In genomic region chr2:235560345-235560744, GRCh38 we compare ENCODE assay signal across 33 cellular contexts.
A peak's percentile ranks its signal among the peaks of the same experiment; 100 is the strongest.
DNase-seq lines count a peak whose midpoint lies in the region; ATAC-seq, FAIRE-seq and TF ChIP-seq lines count a peak whose summit lies in the region.
"Had no signal": no experiment of that assay in that cellular context is flagged by ENCODE, and none has a peak within 500 bp of the region (broad histone marks: within the 10 kb centered on the region; RNA-seq: fewer than 3 reads in every experiment).

No MANE protein-coding gene starts in this region.

- POLR2A ChIA-PET in HepG2 (lab: Yijun Ruan, JAX): no interaction called here

- no peak overlapping the region for H3K9ac ChIP-seq in HepG2 (ENCODE audit: insufficient read depth, low read depth, low read length)
- H3K9ac ChIP-seq in mammary epithelial cell (ENCODE audit: insufficient read depth, low read length): no peak overlapping the region

- H3K9me2 ChIP-seq in hepatocyte (replicated peaks; ENCODE audit: insufficient read depth): no peaks in the 10 kb centered on the region

- H3K4me1 ChIP-seq in HepG2 (ENCODE audit: insufficient read depth, low read length) (peaks cover 40% of the 10 kb centered on the region), right lobe of liver (no peaks in the 10 kb centered on the region), hepatocyte (ENCODE audit: insufficient read depth) (no peaks in the 10 kb centered on the region), mammary epithelial cell (ENCODE audit: insufficient read depth, low read length) (no peaks in the 10 kb centered on the region)
- H3K4me1 ChIP-seq: suprapubic skin had no signal

- in situ Hi-C loops in HepG2 (cut with HindIII; ENCODE audit: extremely low pct_ligation_motif_present, low pct_unique_long_range_greater_than_20kb) (no loop called here), mammary epithelial cell (cut with MboI; ENCODE audit: low sequenced_read_pairs in 2 of 2) (no loop called here)

- dilution Hi-C loops in mammary epithelial cell (cut with HindIII; ENCODE audit: low sequenced_read_pairs): loop anchor here (10.0 kb wide), 1 partner anchor 416 kb away; no protein-coding TSS in a partner anchor

- H4K20me1 ChIP-seq in HepG2 (ENCODE audit: insufficient read depth, low read length) (peaks cover 51% of the 10 kb centered on the region), hepatocyte (ENCODE audit: insufficient read depth, poor library complexity, severe bottlenecking) (peaks cover 51% of the 10 kb centered on the region), mammary epithelial cell (ENCODE audit: insufficient read depth, low read length) (peaks cover 3% of the 10 kb centered on the region)

- no peak overlapping the region for H2AFZ ChIP-seq in HepG2 (ENCODE audit: low read length)
- no peak overlapping the region for H2AFZ ChIP-seq in hepatocyte
- no peak overlapping the region for H2AFZ ChIP-seq in mammary epithelial cell (ENCODE audit: low read depth, low read length)
- H2AFZ ChIP-seq: GM23338 had no signal

- no peak overlapping the region for H3K4me2 ChIP-seq in HepG2 (ENCODE audit: low read depth, low read length)
- H3K4me2 ChIP-seq in hepatocyte: no peak overlapping the region
- no peak overlapping the region for H3K4me2 ChIP-seq in mammary epithelial cell (ENCODE audit: insufficient read depth, low read depth, low read length)
- H3K4me2 ChIP-seq: GM23338 had no signal

- FAIRE-seq in HepG2 (lab: Jason Lieb, UNC): no peak
- FAIRE-seq: astrocyte, D721Med had no signal

- TF ChIP-seq POLR2A in HepG2 (IDR thresholded peaks at IDR 0.05; ENCODE audit: insufficient read depth in 1 of 2, low read depth in 2 of 2, low read length in 2 of 2) (no peak), right lobe of liver (IDR thresholded peaks at IDR 0.05) (no peak)

- no peak overlapping the region for H3K4me3 ChIP-seq in HepG2 (replicated peaks in 1 of 3; ENCODE audit: insufficient read depth in 1 of 3, low read depth in 2 of 3, low read length in 3 of 3)
- no peak overlapping the region for H3K4me3 ChIP-seq in right lobe of liver
- H3K4me3 ChIP-seq in hepatocyte: no peak overlapping the region
- no peak overlapping the region for H3K4me3 ChIP-seq in mammary epithelial cell (replicated peaks in 1 of 3; ENCODE audit: insufficient read depth in 1 of 3, low read depth in 2 of 3, low read length in 3 of 3)
- H3K4me3 ChIP-seq: cardiac muscle cell, colonic mucosa, gastrocnemius medialis, GM23338, mucosa of descending colon, suprapubic skin, upper lobe of right lung had no signal

- TF ChIP-seq EP300 in HepG2 (IDR thresholded peaks at IDR 0.05; ENCODE audit: low read depth in 2 of 2, low read length in 2 of 2) (no peak), HepG2 (CRISPR knock-in tag; IDR thresholded peaks at IDR 0.05; ENCODE audit: borderline replicate concordance) (no peak)

- no peaks in the 10 kb centered on the region for H3K27me3 ChIP-seq in HepG2 (ENCODE audit: control insufficient read depth in 1 of 2, insufficient read depth in 2 of 2, low read length in 2 of 2)
- no peaks in the 10 kb centered on the region for H3K27me3 ChIP-seq in right lobe of liver
- no peaks in the 10 kb centered on the region for H3K27me3 ChIP-seq in hepatocyte
- H3K27me3 ChIP-seq in mammary epithelial cell (ENCODE audit: insufficient read depth, low read length): no peaks in the 10 kb centered on the region
- H3K27me3 ChIP-seq: cardiac muscle cell, colonic mucosa, gastrocnemius medialis, suprapubic skin, upper lobe of right lung had no signal

- H3K36me3 ChIP-seq in HepG2 (replicated peaks in 1 of 2; ENCODE audit: control insufficient read depth in 1 of 2, insufficient read depth in 2 of 2, low read length in 2 of 2) (no peaks in the 10 kb centered on the region), right lobe of liver (no peaks in the 10 kb centered on the region), hepatocyte (replicated peaks; ENCODE audit: insufficient read depth, low read depth) (no peaks in the 10 kb centered on the region), mammary epithelial cell (ENCODE audit: insufficient read depth, low read length) (no peaks in the 10 kb centered on the region)
- H3K36me3 ChIP-seq: cardiac muscle cell, colonic mucosa, gastrocnemius medialis, suprapubic skin, upper lobe of right lung had no signal

- H3K27ac ChIP-seq in HepG2 (ENCODE audit: extremely low read length, insufficient read depth, low read length): no peak overlapping the region
- no peak overlapping the region for H3K27ac ChIP-seq in right lobe of liver
- no peak overlapping the region for H3K27ac ChIP-seq in hepatocyte
- H3K27ac ChIP-seq in mammary epithelial cell (ENCODE audit: insufficient read depth, low read depth, low read length): no peak overlapping the region
- H3K27ac ChIP-seq: cardiac muscle cell, colonic mucosa, gastrocnemius medialis, RWPE1, suprapubic skin, upper lobe of right lung had no signal

- DNase-seq in HepG2 (ENCODE audit: low spot score) (no peak), right lobe of liver (no peak), SIG-M5 treated with dmso at 0.1 percent for 504 hours (lab: John Stamatoyannopoulos, UW; ENCODE audit: unreplicated experiment) (peak; percentile 51), hepatocyte (ENCODE audit: low spot score) (no peak), mammary epithelial cell (no peak), DMS53 treated with DMSO at 0.1 percent for 48 hours (lab: John Stamatoyannopoulos, UW; ENCODE audit: unreplicated experiment) (no peak)
- DNase-seq: activated CD4-positive, alpha-beta T cell treated with anti-CD3 and anti-CD28 coated beads, Interleukin-2, amount 50 U/mL, for 4 hours; activated CD4-positive, CD25-positive, alpha-beta regulatory T cell; activated naive CD4-positive, alpha-beta T cell; activated naive CD8-positive, alpha-beta T cell treated with anti-CD3 and anti-CD28 coated beads, Interleukin-2, amount 50 U/mL, for 24 hours; activated T-cell treated with anti-CD3 and anti-CD28 coated beads, Interleukin-2, amount 50 U/mL, for 48 hours; CD4-positive, alpha-beta T cell; colonic mucosa; effector CD4-positive, alpha-beta T cell; gastrocnemius medialis; immature natural killer cell; Karpas-422; left cardiac atrium; mucosa of descending colon; NCI-H1436 treated with DMSO at 0.1 percent for 48 hours; NCI-H345; NCI-H748 treated with DMSO at 0.1 percent for 48 hours; stimulated activated naive CD4-positive, alpha-beta T cell; upper lobe of right lung had no signal

- intact Hi-C loops in HepG2 (cut with micrococcal nuclease; ENCODE audit: unreplicated experiment) (no loop called here), right lobe of liver (cut with DNase I) (no loop called here), mammary epithelial cell (cut with micrococcal nuclease) (no loop called here)

- no TSS peak for BruUV-seq in HepG2 (replicated peaks; lab: Mats Ljungman, UMichigan)
- BruUV-seq in mammary epithelial cell (replicated peaks; lab: Mats Ljungman, UMichigan): no TSS peak

- CTCF ChIA-PET in HepG2 (lab: Yijun Ruan, JAX; ENCODE audit: low intra/inter-chr PET ratio, low total read pairs) (no interaction called here), mammary epithelial cell (lab: Charles Lee; ENCODE audit: low non-redundant PET) (no interaction called here)

- no peak for TF ChIP-seq RAD21 in HepG2 (CRISPR knock-in tag; IDR thresholded peaks at IDR 0.05)

- peaks cover 86% of the 10 kb centered on the region for H3K79me2 ChIP-seq in HepG2 (ENCODE audit: insufficient read depth, low read length)
- peaks cover 92% of the 10 kb centered on the region for H3K79me2 ChIP-seq in hepatocyte
- peaks cover 96% of the 10 kb centered on the region for H3K79me2 ChIP-seq in mammary epithelial cell (ENCODE audit: insufficient read depth, low read length)

- ATAC-seq in HepG2 (no peak), right lobe of liver (no peak), HG03571 (IDR thresholded peaks at IDR 0.05; ENCODE audit: unreplicated experiment) (peak; percentile 72), GM18520 (IDR thresholded peaks at IDR 0.05; ENCODE audit: unreplicated experiment) (no peak)
- ATAC-seq: activated naive CD8-positive, alpha-beta T cell treated with anti-CD3 and anti-CD28 coated beads, Interleukin-2, amount 50 U/mL, for 24 hours; gastrocnemius medialis; GM23338; left cardiac atrium; natural killer cell treated with Interleukin-12 subunit alpha and Interleukin-12 subunit beta and Interleukin-15 and Interleukin-18, amount 100 ng/mL, for 72 hours; upper lobe of right lung had no signal

- no peaks in the 10 kb centered on the region for H3K9me3 ChIP-seq in HepG2 (ENCODE audit: low read length)
- H3K9me3 ChIP-seq in right lobe of liver: no peaks in the 10 kb centered on the region
- H3K9me3 ChIP-seq in hepatocyte (ENCODE audit: low read depth): no peaks in the 10 kb centered on the region
- H3K9me3 ChIP-seq in mammary epithelial cell (replicated peaks; ENCODE audit: insufficient read depth, low read length): no peaks in the 10 kb centered on the region
- H3K9me3 ChIP-seq: colonic mucosa, gastrocnemius medialis, mucosa of descending colon, suprapubic skin, upper lobe of right lung had no signal

- no peak for TF ChIP-seq CTCF in HepG2 (CRISPR knock-in tag; IDR thresholded peaks at IDR 0.05)
- no peak for TF ChIP-seq CTCF in right lobe of liver (IDR thresholded peaks at IDR 0.05)
- TF ChIP-seq CTCF in hepatocyte (IDR thresholded peaks at IDR 0.05; ENCODE audit: poor library complexity): no peak
- TF ChIP-seq CTCF in mammary epithelial cell (conservative IDR thresholded peaks at IDR 0.05 in 1 of 2, IDR thresholded peaks at IDR 0.05 in 1 of 2; ENCODE audit: extremely low read depth in 1 of 2, insufficient read depth in 1 of 2, low read depth in 1 of 2, low read length in 2 of 2): no peak

- 95% methylated on average over 6 of the region's 6 CpGs for WGBS in HepG2 (ENCODE audit: low lambda C conversion rate)
- 81% methylated on average over 4 of the region's 6 CpGs for WGBS in right lobe of liver (ENCODE audit: insufficient coverage, low coverage, low lambda C conversion rate, missing lambda C conversion rate)
- 95% methylated on average over 6 of the region's 6 CpGs for WGBS in hepatocyte (ENCODE audit: low lambda C conversion rate, missing lambda C conversion rate)
- 90% methylated on average over 6 of the region's 6 CpGs for WGBS in mammary epithelial cell (ENCODE audit: low coverage, missing lambda C conversion rate)
